Comparison of ENCODE assay signal across 17 cellular contexts in the genomic region with DNA sequence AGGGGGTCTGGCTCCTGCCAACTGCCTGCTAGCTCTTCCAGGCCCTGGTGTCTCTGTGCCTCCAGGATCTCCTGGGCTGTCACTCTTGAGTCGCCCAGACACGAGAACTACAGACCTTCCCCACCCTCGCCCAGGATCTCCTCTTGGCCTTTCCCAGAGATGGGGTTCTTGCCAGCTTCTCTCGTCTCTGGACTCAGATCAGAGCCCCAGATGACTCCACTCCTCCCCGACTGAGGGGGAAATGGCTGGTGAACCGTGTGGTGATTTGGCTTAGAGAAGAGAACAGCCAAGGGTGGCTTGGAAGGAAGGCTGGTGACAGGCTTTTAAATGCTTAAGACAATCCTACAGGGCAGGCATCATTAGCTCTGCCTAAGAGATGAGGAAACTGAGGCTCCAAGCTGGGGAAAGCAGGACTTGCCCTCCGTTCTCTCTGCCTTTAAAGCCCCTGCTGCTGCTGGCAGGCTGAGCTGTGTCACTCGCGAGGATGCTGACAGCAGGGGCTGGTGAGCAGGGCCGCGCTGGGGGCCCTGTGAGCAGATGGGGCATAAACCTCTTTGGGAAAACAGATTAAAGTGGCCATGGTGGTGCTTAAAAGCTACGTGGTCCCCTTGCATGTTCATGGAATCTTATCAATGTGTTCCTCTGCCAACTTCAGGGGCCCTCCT.
DNase-seq lines count a peak whose midpoint lies in the region; ATAC-seq and TF ChIP-seq lines count a peak whose summit lies in the region.
"Had no signal": no experiment of that assay in that cellular context is flagged by ENCODE, and none has a peak within 500 bp of the region (broad histone marks: within the 10 kb centered on the region; RNA-seq: fewer than 3 reads in every experiment).

No MANE protein-coding gene starts in this region.

- H3K27ac ChIP-seq in ovary = no peak overlapping the region
- H3K27ac ChIP-seq: 22Rv1 had no signal

- no peaks in the 10 kb centered on the region for H3K36me3 ChIP-seq in ovary

- peak overlapping the region; percentile 83 for H3K27ac Mint-ChIP-seq in stimulated activated memory B cell treated with anti-CD40 and anti-IgM and Interleukin-4, amounts not matched to agents 10 μg/mL and 1 μg/mL and 100 μg/mL, for 72 hours
- H3K27ac Mint-ChIP-seq: IgD-negative memory B cell; T-helper 1 cell treated with Interleukin-12 subunit alpha and Interleukin-12 subunit beta and Interleukin-4 antibody, amounts not matched to agents 30 μg/mL and 1 μg/mL, for 36 hours had no signal

- ATAC-seq in stimulated activated memory B cell treated with anti-CD40 and anti-IgM and Interleukin-4, amounts not matched to agents 10 μg/mL and 1 μg/mL and 100 μg/mL, for 72 hours = no peak

- DNase-seq in DMS 273 (lab: John Stamatoyannopoulos, UW; ENCODE audit: unreplicated experiment) (peak; percentile 56), DMS 273 treated with DMSO at 0.1 percent for 48 hours (lab: John Stamatoyannopoulos, UW) (no peak), NCI-H524 (lab: John Stamatoyannopoulos, UW) (peak; percentile 73 to 90), cerebellar cortex (ENCODE audit: low spot score) (peak; percentile 82), NCI-H1048 (lab: John Stamatoyannopoulos, UW) (no peak), SW 1271 (lab: John Stamatoyannopoulos, UW) (no peak), ovary (no peak)
- DNase-seq: DND-41, NCI-H1417 treated with DMSO at 0.1 percent for 48 hours, NCI-H187, NCI-H226, NCI-H510A treated with DMSO at 0.1 percent for 48 hours, Right ventricle myocardium superior had no signal

- no peak overlapping the region for H3K4me3 ChIP-seq in ovary

- H3K4me1 Mint-ChIP-seq in stimulated activated memory B cell treated with anti-CD40 and anti-IgM and Interleukin-4, amounts not matched to agents 10 μg/mL and 1 μg/mL and 100 μg/mL, for 72 hours = peaks cover 40% of the 10 kb centered on the region

- TF ChIP-seq EP300 in ovary (IDR thresholded peaks at IDR 0.05) = no peak

- H3K36me3 Mint-ChIP-seq in stimulated activated memory B cell treated with anti-CD40 and anti-IgM and Interleukin-4, amounts not matched to agents 10 μg/mL and 1 μg/mL and 100 μg/mL, for 72 hours = no peaks in the 10 kb centered on the region

- peaks cover 7% of the 10 kb centered on the region for H3K9me3 Mint-ChIP-seq in stimulated activated memory B cell treated with anti-CD40 and anti-IgM and Interleukin-4, amounts not matched to agents 10 μg/mL and 1 μg/mL and 100 μg/mL, for 72 hours

- no peaks in the 10 kb centered on the region for H3K27me3 ChIP-seq in ovary

- peaks cover 10% of the 10 kb centered on the region for H3K27me3 Mint-ChIP-seq in stimulated activated memory B cell treated with anti-CD40 and anti-IgM and Interleukin-4, amounts not matched to agents 10 μg/mL and 1 μg/mL and 100 μg/mL, for 72 hours

- H3K4me3 Mint-ChIP-seq in stimulated activated memory B cell treated with anti-CD40 and anti-IgM and Interleukin-4, amounts not matched to agents 10 μg/mL and 1 μg/mL and 100 μg/mL, for 72 hours = no peak overlapping the region
- H3K4me3 Mint-ChIP-seq: IgD-negative memory B cell; T-helper 1 cell treated with Interleukin-12 subunit alpha and Interleukin-12 subunit beta and Interleukin-4 antibody, amounts not matched to agents 30 μg/mL and 1 μg/mL, for 36 hours had no signal

- no peak for TF ChIP-seq POLR2A in ovary (IDR thresholded peaks at IDR 0.05)

- TF ChIP-seq CTCF in ovary (IDR thresholded peaks at IDR 0.05) = no peak

- no peaks in the 10 kb centered on the region for H3K4me1 ChIP-seq in ovary (ENCODE audit: insufficient read depth)

- WGBS in ovary, 3 donors = 47 to 56% (median 52%) methylated on average over 12 of the region's 12 CpGs

- intact Hi-C loops in ovary (cut with DNase I) = no loop called here

- no peaks in the 10 kb centered on the region for H3K9me3 ChIP-seq in ovary

Comparison
In these comparisons a context has a peak if more than half of its experiments do, and no peak if none do; other contexts are left out.
1. DNase-seq: peak in DMS 273 (single experiment), NCI-H524 (2 of 2) and cerebellar cortex (single experiment); none in DMS 273 treated with DMSO at 0.1 percent for 48 hours (single experiment), NCI-H1048 (single experiment), SW 1271 (0 of 2) and ovary (0 of 5).